In the genomic region with DNA sequence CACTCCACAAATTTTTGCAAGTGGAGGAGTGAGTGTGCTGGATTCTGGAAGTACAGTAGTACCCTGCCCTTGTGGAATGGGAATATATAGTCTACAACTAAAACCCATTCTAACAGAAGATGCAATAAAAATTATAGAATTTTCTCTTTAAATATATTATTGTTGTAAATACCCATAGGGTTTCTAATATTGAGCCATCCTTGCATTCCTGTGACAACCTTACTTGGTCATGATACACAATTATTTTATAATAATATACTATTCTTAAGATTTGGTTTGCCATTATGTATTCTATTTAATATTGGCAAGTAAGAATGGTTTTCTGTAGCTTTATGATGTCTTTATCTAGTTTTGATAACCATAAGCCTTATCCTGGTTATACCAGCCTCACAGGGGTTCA, we compare ENCODE assay signal across 17 cellular contexts. TPM values are rescaled to one million over a fixed set of nuclear protein-coding genes. Genes with fewer than 3 reads are reported as not detected.
DNase-seq lines count a peak whose midpoint lies in the region; ATAC-seq and TF ChIP-seq lines count a peak whose summit lies in the region.
"Had no signal": no experiment of that assay in that cellular context is flagged by ENCODE, and none has a peak within 500 bp of the region (broad histone marks: within the 10 kb centered on the region; RNA-seq: fewer than 3 reads in every experiment).

No MANE protein-coding gene starts in this region.

- TF ChIP-seq POLR2A in transverse colon (IDR thresholded peaks at IDR 0.05) = no peak

- TF ChIP-seq EP300 in transverse colon (IDR thresholded peaks at IDR 0.05; ENCODE audit: low read depth) = no peak

- H3K79me2 ChIP-seq in GM23248 (ENCODE audit: insufficient read depth) = no peaks in the 10 kb centered on the region

- in situ Hi-C loops in GM23248 (cut with MboI) (no loop called here), transverse colon (cut with MboI; ENCODE audit: low pct_ligation_motif_present in 1 of 4, low pct_unique_long_range_greater_than_20kb in 1 of 4, low sequenced_read_pairs in 3 of 4) (no loop called here)

- H3K27me3 ChIP-seq in GM23248 (replicated peaks; ENCODE audit: insufficient read depth) (no peaks in the 10 kb centered on the region), transverse colon (no peaks in the 10 kb centered on the region)
- H3K27me3 ChIP-seq: BLaER1 had no signal

- H3K27ac ChIP-seq in GM23248 (no peak overlapping the region), transverse colon (no peak overlapping the region)
- H3K27ac ChIP-seq: BLaER1 had no signal

- peaks cover 4% of the 10 kb centered on the region for H3K9me3 ChIP-seq in GM23248 (ENCODE audit: low read depth)
- H3K9me3 ChIP-seq in transverse colon = peaks cover 12 to 13% of the 10 kb centered on the region in 2 donors

- H3K36me3 ChIP-seq in GM23248 (ENCODE audit: low read depth) (no peaks in the 10 kb centered on the region), transverse colon (no peaks in the 10 kb centered on the region)
- H3K36me3 ChIP-seq: BLaER1, HAP-1 had no signal

- H3K9me2 ChIP-seq in GM23248 (ENCODE audit: insufficient read depth) = no peaks in the 10 kb centered on the region

- H3K4me3 ChIP-seq in GM23248 (no peak overlapping the region), transverse colon (no peak overlapping the region)
- H3K4me3 ChIP-seq: BLaER1, GM12878, HAP-1 had no signal

- intact Hi-C loops in transverse colon (cut with DNase I; ENCODE audit: low total_unique reads) = no loop called here

- H3K9ac ChIP-seq in GM23248 = no peak overlapping the region
- H3K9ac ChIP-seq: BLaER1 had no signal

- H3K4me1 ChIP-seq in GM23248 (ENCODE audit: insufficient read depth) (peaks cover 25% of the 10 kb centered on the region), transverse colon (no peaks in the 10 kb centered on the region)
- H3K4me1 ChIP-seq: BLaER1 had no signal

- no peak overlapping the region for H2AFZ ChIP-seq in GM23248

- no peak overlapping the region for H3K4me2 ChIP-seq in GM23248 (ENCODE audit: unreplicated experiment)
- H3K4me2 ChIP-seq: BLaER1 had no signal

- ATAC-seq in HG03354 (IDR thresholded peaks at IDR 0.05; ENCODE audit: poor library complexity, severe bottlenecking, unreplicated experiment) = no peak
- ATAC-seq: GM12878 had no signal

- H4K20me1 ChIP-seq in GM23248 (ENCODE audit: insufficient read depth) = no peaks in the 10 kb centered on the region
- H4K20me1 ChIP-seq: BLaER1 had no signal

- peaks cover 27% of the 10 kb centered on the region for H3F3A ChIP-seq in GM23248 (ENCODE audit: insufficient read depth)

- no peak for TF ChIP-seq CTCF in transverse colon (IDR thresholded peaks at IDR 0.05)

- DNase-seq in DMS53 (lab: John Stamatoyannopoulos, UW) = peak; percentile 27
- DNase-seq in DMS53 treated with DMSO at 0.1 percent for 48 hours (lab: John Stamatoyannopoulos, UW; ENCODE audit: unreplicated experiment) = no peak
- DNase-seq in GM23248 = peak; percentile 37
- peak; percentile 4 for DNase-seq in OCI-M1 (lab: John Stamatoyannopoulos, UW)
- DNase-seq in dermis blood vessel endothelial cell = peak; percentile 13
- no peak for DNase-seq in medulla oblongata (ENCODE audit: extremely low spot score)
- DNase-seq in transverse colon = no peak
- DNase-seq: 8988T; Calu3; CD4-positive, alpha-beta memory T cell; DMS79 treated with DMSO at 0.1 percent for 48 hours; IMR-90 had no signal

RNA-seq across cellular contexts. Expression of gene EML6, which starts 52.2 kb away (rescaled TPM):
- total RNA-seq in GM23248 (2014; rRNA removed; shearing (Covaris generic)) = 0.54 and 0.63 TPM in 2 replicates
- polyA plus RNA-seq in GM23248 (2016; fragmentation: Nextera tagmentation; extraction: Ambion mirVana) = 0.49 and 0.76 TPM in 2 replicates
- total RNA-seq in dermis blood vessel endothelial cell (0.17 and 1.1 TPM in 2 replicates), transverse colon (1 to 10 TPM; 1.5 to 8.2 (median 3.4) TPM)
- polyA plus RNA-seq: CD14-positive monocyte had no signal

Comparison
In these comparisons a context has a peak if more than half of its experiments do, and no peak if none do; other contexts are left out.
1. DNase-seq: peak in DMS53 (single experiment), GM23248 (single experiment), OCI-M1 (single experiment) and dermis blood vessel endothelial cell (single experiment); none in DMS53 treated with DMSO at 0.1 percent for 48 hours (single experiment), medulla oblongata (single experiment) and transverse colon (single experiment).